ENCODE assay signal across 24 cellular contexts in genomic region chr11:104127828-104128227, GRCh38. TPM values are rescaled to one million over a fixed set of nuclear protein-coding genes. Genes with fewer than 3 reads are reported as not detected.
DNase-seq lines count a peak whose midpoint lies in the region; ATAC-seq and FAIRE-seq lines count a peak whose summit lies in the region.
"Had no signal": no experiment of that assay in that cellular context is flagged by ENCODE, and none has a peak within 500 bp of the region (broad histone marks: within the 10 kb centered on the region; RNA-seq: fewer than 3 reads in every experiment).

No MANE protein-coding gene starts in this region.

- FAIRE-seq in urothelium cell line (lab: Jason Lieb, UNC) = no peak
- FAIRE-seq: A549, endometrium, H1, K562 had no signal

- DNase-seq in Right ventricle myocardium inferior (ENCODE audit: missing footprints) (no peak), cardiac septum (ENCODE audit: low spot score) (no peak), T1000 (lab: John Stamatoyannopoulos, UW) (peak; percentile 3), fibroblast of peridontal ligament (ENCODE audit: extremely low read depth) (peak; percentile 75), urothelium cell line (ENCODE audit: low spot score) (peak; percentile 9), 8988T (no peak), UCSD-AML1 (lab: John Stamatoyannopoulos, UW; ENCODE audit: unreplicated experiment) (no peak)
- DNase-seq: activated CD8-positive, alpha-beta memory T cell treated with anti-CD3 and anti-CD28 coated beads, Interleukin-2, amount 50 U/mL, for 4 hours; activated effector memory CD4-positive, alpha-beta T cell treated with anti-CD3 and anti-CD28 coated beads, Interleukin-2, amount 50 U/mL, for 16 hours; CD4-positive, CD25-positive, alpha-beta regulatory T cell; left ventricle myocardium inferior; NCI-H1048; NCI-H748 treated with DMSO at 0.1 percent for 48 hours; PC-9; retina; SK-N-SH; stimulated activated CD4-positive, alpha-beta T cell treated with anti-CD3 and anti-CD28 coated beads, Interleukin-15, amount 100 ng/mL, for 24 hours; T-helper 9 cell had no signal

- ATAC-seq in Right ventricle myocardium inferior = peak; percentile 78
- ATAC-seq in GM21526 (IDR thresholded peaks at IDR 0.05; ENCODE audit: low FRiP score, unreplicated experiment) = no peak
- ATAC-seq: A549; K562; stimulated activated memory B cell treated with anti-CD40 and anti-IgM and Interleukin-4, amounts not matched to agents 10 μg/mL and 1 μg/mL and 100 μg/mL, for 72 hours had no signal

- intact Hi-C loops in Right ventricle myocardium inferior (cut with DNase I) = no loop called here
- intact Hi-C loops in cardiac septum (cut with DNase I) = no loop called here

RNA-seq across cellular contexts. Expression of gene PDGFD, which starts 36.1 kb away (rescaled TPM):
- total RNA-seq in Right ventricle myocardium inferior = 9.0 TPM
- total RNA-seq in cardiac septum = 19.6 TPM
- total RNA-seq: CD4-positive, CD25-positive, alpha-beta regulatory T cell had no signal

Comparison
In these comparisons a context has a peak if more than half of its experiments do, and no peak if none do; other contexts are left out.
1. DNase-seq: peak in T1000 (single experiment), fibroblast of peridontal ligament (single experiment) and urothelium cell line (single experiment); none in Right ventricle myocardium inferior (single experiment), cardiac septum (single experiment), 8988T (single experiment) and UCSD-AML1 (single experiment).